25 cellular contexts compared by ENCODE assay signal in the genomic region with DNA sequence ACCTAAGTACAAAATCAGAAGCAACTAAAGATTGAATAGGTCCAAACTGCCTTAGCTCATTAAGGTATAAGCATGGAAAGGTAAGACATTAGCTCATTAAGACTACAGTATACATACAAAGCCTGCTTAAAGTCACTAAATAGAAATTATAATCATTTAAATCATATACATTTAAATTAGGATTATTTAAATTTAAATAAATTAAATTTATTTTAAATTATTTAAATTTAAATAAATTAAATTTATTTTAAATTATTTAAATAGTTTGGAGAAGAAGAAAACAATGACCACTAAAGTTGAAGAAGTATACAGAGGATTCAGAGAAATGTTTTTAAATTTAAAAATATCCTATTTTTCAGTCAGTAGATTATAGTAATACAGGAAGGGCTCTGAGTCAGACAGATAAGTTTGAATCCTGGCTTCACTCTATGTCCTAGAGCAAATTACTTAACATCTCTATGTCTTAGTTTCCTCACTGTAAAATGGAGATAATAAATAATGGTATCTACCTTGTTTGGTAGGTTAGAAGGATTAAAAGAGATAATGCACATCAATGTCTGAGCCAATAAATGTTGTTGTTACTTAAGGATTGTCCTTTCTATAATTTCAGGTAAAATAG.
"Had no signal": no experiment of that assay in that cellular context is flagged by ENCODE, and none has a peak within 500 bp of the region (broad histone marks: within the 10 kb centered on the region; RNA-seq: fewer than 3 reads in every experiment).

No MANE protein-coding gene starts in this region.

- H3K36me3 Mint-ChIP-seq: activated CD4-positive, alpha-beta memory T cell treated with anti-CD3 and anti-CD28 coated beads for 36 hours; activated naive CD4-positive, alpha-beta T cell treated with anti-CD3 and anti-CD28 coated beads, Interleukin-2, amount 50 U/mL, for 72 hours; memory B cell; naive B cell; stimulated activated effector memory CD8-positive, alpha-beta T cell treated with anti-CD3 and anti-CD28 coated beads, Interleukin-12 subunit alpha, Interleukin-12 subunit beta, amount 100 ng/mL, for 72 hours; T-cell had no signal

- H3K4me3 ChIP-seq: dorsolateral prefrontal cortex, gastroesophageal sphincter, heart left ventricle, mucosa of descending colon, right lobe of liver, stomach, vagina had no signal

- H3K27me3 Mint-ChIP-seq: activated CD4-positive, alpha-beta memory T cell treated with anti-CD3 and anti-CD28 coated beads for 36 hours; activated CD4-positive, alpha-beta T cell treated with anti-CD3 and anti-CD28 coated beads for 36 hours; memory B cell; naive B cell; T-cell had no signal

- H3K4me3 Mint-ChIP-seq: activated CD4-positive, alpha-beta memory T cell treated with anti-CD3 and anti-CD28 coated beads for 36 hours; activated CD4-positive, alpha-beta T cell treated with anti-CD3 and anti-CD28 coated beads for 36 hours; activated T-helper 1 cell treated with anti-CD3 and anti-CD28 coated beads, Interleukin-12 subunit alpha, Interleukin-12 subunit beta, Interleukin-2, Interleukin-4 antibody, amounts not matched to agents 30 ng/mL and 10 ng/mL and 1 ng/mL, durations not matched to agents 14 hours and 24 hours and 36 hours; endodermal cell; immature natural killer cell; memory B cell; naive B cell; stimulated activated effector memory CD8-positive, alpha-beta T cell treated with anti-CD3 and anti-CD28 coated beads, Interleukin-12 subunit alpha, Interleukin-12 subunit beta, amount 100 ng/mL, for 72 hours; T-cell had no signal

- H3K9me3 ChIP-seq: gastroesophageal sphincter, heart left ventricle, mucosa of descending colon, right lobe of liver, stomach, vagina had no signal

- H2AFZ ChIP-seq: parathyroid adenoma had no signal

- H3K36me3 ChIP-seq: gastroesophageal sphincter, right lobe of liver, stomach, vagina had no signal

- H3K9ac ChIP-seq: parathyroid adenoma had no signal

- H3K9me3 Mint-ChIP-seq: activated CD4-positive, alpha-beta memory T cell treated with anti-CD3 and anti-CD28 coated beads for 36 hours; activated T-helper 1 cell treated with anti-CD3 and anti-CD28 coated beads, Interleukin-12 subunit alpha, Interleukin-12 subunit beta, Interleukin-2, Interleukin-4 antibody, amounts not matched to agents 30 ng/mL and 10 ng/mL and 1 ng/mL, durations not matched to agents 14 hours and 24 hours and 36 hours; immature natural killer cell; memory B cell; naive B cell; stimulated activated effector memory CD8-positive, alpha-beta T cell treated with anti-CD3 and anti-CD28 coated beads, Interleukin-12 subunit alpha, Interleukin-12 subunit beta, amount 100 ng/mL, for 72 hours; T-cell had no signal

- H3K27me3 ChIP-seq: dorsolateral prefrontal cortex, gastroesophageal sphincter, heart left ventricle, right lobe of liver, stomach, vagina had no signal

- H3K27ac Mint-ChIP-seq: activated CD4-positive, alpha-beta memory T cell treated with anti-CD3 and anti-CD28 coated beads for 36 hours; activated CD4-positive, alpha-beta T cell treated with anti-CD3 and anti-CD28 coated beads for 36 hours; activated T-helper 1 cell treated with anti-CD3 and anti-CD28 coated beads, Interleukin-12 subunit alpha, Interleukin-12 subunit beta, Interleukin-2, Interleukin-4 antibody, amounts not matched to agents 30 ng/mL and 10 ng/mL and 1 ng/mL, durations not matched to agents 14 hours and 24 hours and 36 hours; endodermal cell; immature natural killer cell; memory B cell; naive B cell; stimulated activated effector memory CD8-positive, alpha-beta T cell treated with anti-CD3 and anti-CD28 coated beads, Interleukin-12 subunit alpha, Interleukin-12 subunit beta, amount 100 ng/mL, for 72 hours; T-cell had no signal

- H3K4me1 ChIP-seq: gastroesophageal sphincter, heart left ventricle, parathyroid adenoma, right lobe of liver, stomach, vagina had no signal

- H3K4me1 Mint-ChIP-seq: activated CD4-positive, alpha-beta T cell treated with anti-CD3 and anti-CD28 coated beads for 36 hours; immature natural killer cell; memory B cell; naive B cell; stimulated activated effector memory CD8-positive, alpha-beta T cell treated with anti-CD3 and anti-CD28 coated beads, Interleukin-12 subunit alpha, Interleukin-12 subunit beta, amount 100 ng/mL, for 72 hours; T-cell had no signal

- ATAC-seq: activated CD4-positive, alpha-beta T cell treated with anti-CD3 and anti-CD28 coated beads for 36 hours; activated naive CD4-positive, alpha-beta T cell treated with anti-CD3 and anti-CD28 coated beads, Interleukin-2, amount 50 U/mL, for 72 hours; gastroesophageal sphincter; heart left ventricle; mucosa of descending colon; right lobe of liver; stimulated activated effector memory CD8-positive, alpha-beta T cell treated with anti-CD3 and anti-CD28 coated beads, Interleukin-12 subunit alpha, Interleukin-12 subunit beta, amount 100 ng/mL, for 72 hours; T-cell had no signal

- DNase-seq: activated CD4-positive, alpha-beta memory T cell treated with anti-CD3 and anti-CD28 coated beads for 36 hours; activated CD4-positive, alpha-beta T cell treated with anti-CD3 and anti-CD28 coated beads for 36 hours; activated gamma-delta T cell treated with Interleukin-2 at 50 U/mL for 16 hours; activated T-cell treated with anti-CD3 and anti-CD28 coated beads for 4 hours; amniotic stem cell; dorsolateral prefrontal cortex; endodermal cell; erythroblast; heart left ventricle; immature natural killer cell; mucosa of descending colon; naive B cell; right lobe of liver; stimulated activated CD4-positive, alpha-beta T cell treated with anti-CD3 and anti-CD28 coated beads, Interleukin-4, amount 100 ng/mL, for 24 hours; stomach; T-cell; T-helper 9 cell; trophoblast cell had no signal

- H3K27ac ChIP-seq: dorsolateral prefrontal cortex, gastroesophageal sphincter, heart left ventricle, parathyroid adenoma, right lobe of liver, stomach, vagina had no signal
